8 cellular contexts compared by ENCODE assay signal in genomic region chrX:2630935-2631742, GRCh38. TPM values are rescaled to one million over a fixed set of nuclear protein-coding genes. Genes with fewer than 3 reads are reported as not detected.
DNase-seq lines count a peak whose midpoint lies in the region; ATAC-seq and TF ChIP-seq lines count a peak whose summit lies in the region.
"Not testable (repeated sequence)": the region's sequence is repeated elsewhere in the genome, so short reads cannot be mapped to it uniquely, and the experiment has no call there.

No MANE protein-coding gene starts in this region.

- H3K9ac ChIP-seq in neural cell (ENCODE audit: low read length): not testable (repeated sequence)

- H3K36me3 Mint-ChIP-seq in CD4-positive, CD25-positive, alpha-beta regulatory T cell: peaks cover 49% of the 10 kb centered on the region
- peaks cover 76% of the 10 kb centered on the region for H3K36me3 Mint-ChIP-seq in activated CD8-positive, alpha-beta T cell treated with anti-CD3 and anti-CD28 coated beads for 36 hours (ENCODE audit: low read depth)
- peaks cover 58% of the 10 kb centered on the region for H3K36me3 Mint-ChIP-seq in activated naive CD8-positive, alpha-beta T cell
- peaks cover 63% of the 10 kb centered on the region for H3K36me3 Mint-ChIP-seq in endothelial cell (ENCODE audit: low read depth, unreplicated experiment)

- H3K4me1 Mint-ChIP-seq in CD4-positive, CD25-positive, alpha-beta regulatory T cell: peaks cover 11 to 49% (median 24%) of the 10 kb centered on the region in 4 donors
- peaks cover 49% of the 10 kb centered on the region for H3K4me1 Mint-ChIP-seq in activated CD8-positive, alpha-beta T cell treated with anti-CD3 and anti-CD28 coated beads for 36 hours (ENCODE audit: low read depth)
- H3K4me1 Mint-ChIP-seq in activated naive CD8-positive, alpha-beta T cell (ENCODE audit: low read depth): peaks cover 40% of the 10 kb centered on the region
- not testable (repeated sequence) for H3K4me1 Mint-ChIP-seq in endothelial cell (ENCODE audit: unreplicated experiment)

- peak overlapping the region; percentile 95 to 99 (median 97) for H3K27ac Mint-ChIP-seq in CD4-positive, CD25-positive, alpha-beta regulatory T cell
- peak overlapping the region; percentile 91 for H3K27ac Mint-ChIP-seq in activated CD8-positive, alpha-beta T cell treated with anti-CD3 and anti-CD28 coated beads for 36 hours
- H3K27ac Mint-ChIP-seq in activated naive CD8-positive, alpha-beta T cell: peak overlapping the region; percentile 95
- peak overlapping the region; percentile 61 for H3K27ac Mint-ChIP-seq in endothelial cell (ENCODE audit: unreplicated experiment)

- peaks cover 11% of the 10 kb centered on the region for H3K36me3 ChIP-seq in CD4-positive, CD25-positive, alpha-beta regulatory T cell (ENCODE audit: control insufficient read depth, insufficient read depth, low read length)
- not testable (repeated sequence) for H3K36me3 ChIP-seq in neural cell (ENCODE audit: insufficient read depth, low read length)
- H3K36me3 ChIP-seq in tibial nerve: peaks cover 0 to 34% (median 0%) of the 10 kb centered on the region in 3 donors

- H3F3A ChIP-seq in neural cell (ENCODE audit: insufficient read depth, low read length, poor library complexity, severe bottlenecking): not testable (repeated sequence)

- not testable (repeated sequence) for H3K4me1 ChIP-seq in CD4-positive, CD25-positive, alpha-beta regulatory T cell (ENCODE audit: control insufficient read depth, insufficient read depth, low read length, poor library complexity, severe bottlenecking); tibial nerve

- H3K4me2 ChIP-seq in neural cell (ENCODE audit: low read length): not testable (repeated sequence)

- not testable (repeated sequence) for TF ChIP-seq POLR2A in tibial nerve (IDR thresholded peaks at IDR 0.05)

- H3K9me3 Mint-ChIP-seq in CD4-positive, CD25-positive, alpha-beta regulatory T cell: peaks cover 2 to 47% (median 32%) of the 10 kb centered on the region in 7 donors
- H3K9me3 Mint-ChIP-seq in activated CD8-positive, alpha-beta T cell treated with anti-CD3 and anti-CD28 coated beads for 36 hours: peaks cover 43% of the 10 kb centered on the region
- H3K9me3 Mint-ChIP-seq in activated naive CD8-positive, alpha-beta T cell (ENCODE audit: low read depth): peaks cover 30% of the 10 kb centered on the region
- peaks cover 16% of the 10 kb centered on the region for H3K9me3 Mint-ChIP-seq in endothelial cell (ENCODE audit: unreplicated experiment)

- not testable (repeated sequence) for H3K27me3 Mint-ChIP-seq in CD4-positive, CD25-positive, alpha-beta regulatory T cell; activated CD8-positive, alpha-beta T cell treated with anti-CD3 and anti-CD28 coated beads for 36 hours; activated naive CD8-positive, alpha-beta T cell; endothelial cell (ENCODE audit: unreplicated experiment)

- WGBS in tibial nerve, 2 donors: 88 to 90% methylated on average over 6 of the region's 6 CpGs

- H3K9me2 ChIP-seq in neural cell (ENCODE audit: insufficient read depth, low read length): not testable (repeated sequence)

- peak overlapping the region; percentile 87 for H3K27ac ChIP-seq in CD4-positive, CD25-positive, alpha-beta regulatory T cell (ENCODE audit: insufficient read depth, low read length, poor library complexity, severe bottlenecking)
- H3K27ac ChIP-seq in neural cell (ENCODE audit: low read length) (peak overlapping the region; percentile 53), tibial nerve (peak overlapping the region in 3 of 4 donors; percentile 58 to 72 (median 59))

- not testable (repeated sequence) for H3K79me2 ChIP-seq in neural cell (replicated peaks; ENCODE audit: insufficient read depth, low read length)

- not testable (repeated sequence) for H2AFZ ChIP-seq in neural cell (ENCODE audit: low read depth, low read length)

- peak in 2 of 3 donors; percentile 48 to 65 for DNase-seq in CD4-positive, CD25-positive, alpha-beta regulatory T cell
- peak; percentile 78 for DNase-seq in Jurkat, Clone E6-1 (ENCODE audit: low read depth, low spot score)
- peak; percentile 27 for DNase-seq in SK-N-DZ (ENCODE audit: low spot score)
- not testable (repeated sequence) for DNase-seq in activated CD8-positive, alpha-beta T cell treated with anti-CD3 and anti-CD28 coated beads for 36 hours; endothelial cell (ENCODE audit: low spot score)
- DNase-seq in tibial nerve (ENCODE audit: low spot score in 2 of 2): peak in 1 of 2 donors; percentile 34

- H3K4me3 Mint-ChIP-seq in CD4-positive, CD25-positive, alpha-beta regulatory T cell: peak overlapping the region; percentile 48 to 82 (median 68)
- H3K4me3 Mint-ChIP-seq in activated CD8-positive, alpha-beta T cell treated with anti-CD3 and anti-CD28 coated beads for 36 hours: peak overlapping the region; percentile 24
- H3K4me3 Mint-ChIP-seq in activated naive CD8-positive, alpha-beta T cell: peak overlapping the region; percentile 76
- peak overlapping the region; percentile 67 for H3K4me3 Mint-ChIP-seq in endothelial cell (ENCODE audit: unreplicated experiment)

- peak overlapping the region; percentile 72 for H3K4me3 ChIP-seq in CD4-positive, CD25-positive, alpha-beta regulatory T cell (ENCODE audit: low read depth, low read length)
- H3K4me3 ChIP-seq in Jurkat, Clone E6-1 (ENCODE audit: low read length); neural cell (ENCODE audit: low read length); tibial nerve: not testable (repeated sequence)

- CTCF ChIA-PET in activated CD8-positive, alpha-beta T cell treated with anti-CD3 and anti-CD28 coated beads for 36 hours (lab: Charles Lee): not testable (repeated sequence)

- POLR2A ChIA-PET in activated CD8-positive, alpha-beta T cell treated with anti-CD3 and anti-CD28 coated beads for 36 hours (lab: Charles Lee): not testable (repeated sequence)

- H4K20me1 ChIP-seq in neural cell (ENCODE audit: insufficient read depth): not testable (repeated sequence)

- not testable (repeated sequence) for TF ChIP-seq RAD21 in neural cell (conservative IDR thresholded peaks at IDR 0.05)

- ATAC-seq in CD4-positive, CD25-positive, alpha-beta regulatory T cell (ENCODE audit: low read depth in 2 of 2); activated CD8-positive, alpha-beta T cell treated with anti-CD3 and anti-CD28 coated beads for 36 hours: not testable (repeated sequence)

- TF ChIP-seq CTCF in activated CD8-positive, alpha-beta T cell treated with anti-CD3 and anti-CD28 coated beads for 36 hours (IDR thresholded peaks at IDR 0.05); endothelial cell (IDR thresholded peaks at IDR 0.05; ENCODE audit: unreplicated experiment); neural cell (IDR thresholded peaks at IDR 0.05; ENCODE audit: poor library complexity, severe bottlenecking); tibial nerve (IDR thresholded peaks at IDR 0.05): not testable (repeated sequence)

- H3K27me3 ChIP-seq in CD4-positive, CD25-positive, alpha-beta regulatory T cell (ENCODE audit: control insufficient read depth, insufficient read depth, low read length); neural cell (ENCODE audit: insufficient read depth, low read depth, low read length); tibial nerve: not testable (repeated sequence)

- TF ChIP-seq EP300 in neural cell (conservative IDR thresholded peaks at IDR 0.05; ENCODE audit: poor library complexity, severe bottlenecking); tibial nerve (IDR thresholded peaks at IDR 0.05): not testable (repeated sequence)

- peaks cover 23 to 31% of the 10 kb centered on the region in 2 experiments for H3K9me3 ChIP-seq in CD4-positive, CD25-positive, alpha-beta regulatory T cell (ENCODE audit: control insufficient read depth in 2 of 2, low read length in 2 of 2)
- H3K9me3 ChIP-seq in neural cell (ENCODE audit: low read length): not testable (repeated sequence)
- H3K9me3 ChIP-seq in tibial nerve: peaks cover 0 to 24% (median 0%) of the 10 kb centered on the region in 4 donors

- intact Hi-C loops in activated CD8-positive, alpha-beta T cell treated with anti-CD3 and anti-CD28 coated beads for 36 hours (cut with micrococcal nuclease): not testable (repeated sequence)

TF ChIP-seq in neural cell, 6 proteins besides CTCF, POLR2A, EP300 and RAD21:
- TF ChIP-seq POLR2AphosphoS5 (IDR thresholded peaks at IDR 0.05): peak; percentile 32

RNA-seq across cellular contexts. Expression of gene CD99, which starts 60.0 kb away (rescaled TPM):
- total RNA-seq in CD4-positive, CD25-positive, alpha-beta regulatory T cell: 286 TPM
- 100 to 1,000 TPM; 291 to 459 (median 385) TPM for polyA plus RNA-seq in CD4-positive, CD25-positive, alpha-beta regulatory T cell
- polyA plus RNA-seq in Jurkat, Clone E6-1 (2012; ENCODE audit: insufficient read depth, insufficient read length): 682 TPM
- 14.2 and 16.4 TPM in 2 replicates for polyA plus RNA-seq in SK-N-DZ (2014; cell fraction: cytosol; rRNA removed)
- polyA plus RNA-seq in SK-N-DZ (2014; cell fraction: nucleus; rRNA removed): 8.1 and 9.2 TPM in 2 replicates
- 100 to 1,000 TPM; 121 to 123 TPM for total RNA-seq in activated CD8-positive, alpha-beta T cell treated with anti-CD3 and anti-CD28 coated beads for 36 hours
- total RNA-seq in endothelial cell (ENCODE audit: unreplicated experiment) (714 TPM), tibial nerve (100 to 1,000 TPM; 249 to 611 (median 391) TPM)
- polyA plus RNA-seq in neural cell: 6.6 and 11.0 TPM in 2 replicates
- polyA minus RNA-seq in neural cell: 5.8 TPM in 2 replicates

Comparison
In these comparisons a context has a peak if more than half of its experiments do, and no peak if none do; other contexts are left out.
1. H3K4me3 Mint-ChIP-seq: peak in every context shown above with its lines; median percentile 76 in activated naive CD8-positive, alpha-beta T cell; 68 in CD4-positive, CD25-positive, alpha-beta regulatory T cell; 67 in endothelial cell; 24 in activated CD8-positive, alpha-beta T cell treated with anti-CD3 and anti-CD28 coated beads for 36 hours.